ENCODE assay signal across 8 cellular contexts in genomic region chr22:17158176-17158567, GRCh38. TPM values are rescaled to one million over a fixed set of nuclear protein-coding genes. Genes with fewer than 3 reads are reported as not detected.
DNase-seq lines count a peak whose midpoint lies in the region; ATAC-seq, FAIRE-seq and TF ChIP-seq lines count a peak whose summit lies in the region.

No MANE protein-coding gene starts in this region.

- H3K27me3 ChIP-seq in ascending aorta (no peaks in the 10 kb centered on the region), HepG2 (ENCODE audit: control insufficient read depth in 1 of 2, insufficient read depth in 2 of 2, low read length in 2 of 2) (peaks cover 2 to 11% of the 10 kb centered on the region in 2 experiments; a peak in 2 of 5 replicates), testis (no peaks in the 10 kb centered on the region)

- TF ChIP-seq POLR2A in HepG2 (IDR thresholded peaks at IDR 0.05; ENCODE audit: insufficient read depth in 1 of 2, low read depth in 2 of 2, low read length in 2 of 2) (no peak), testis (IDR thresholded peaks at IDR 0.05) (no peak)

- FAIRE-seq in HepG2 (lab: Jason Lieb, UNC) = no peak

- POLR2A ChIA-PET in activated CD4-positive, alpha-beta T cell treated with anti-CD3 and anti-CD28 coated beads, Interleukin-2, amount 10 ng/mL, durations not matched to agents 7 days and 5 days (lab: Charles Lee) = no interaction called here
- POLR2A ChIA-PET in HepG2 (lab: Yijun Ruan, JAX) = no interaction called here

- BruUV-seq in HepG2 (replicated peaks; lab: Mats Ljungman, UMichigan) = no TSS peak

- in situ Hi-C loops in HepG2 (cut with HindIII; ENCODE audit: extremely low pct_ligation_motif_present, low pct_unique_long_range_greater_than_20kb) = no loop called here

- H3K27ac Mint-ChIP-seq in activated CD4-positive, alpha-beta T cell treated with anti-CD3 and anti-CD28 coated beads, Interleukin-2, amount 10 ng/mL, durations not matched to agents 7 days and 5 days = peak overlapping the region; percentile 84

- peak overlapping the region; percentile 53 for H3K4me2 ChIP-seq in HepG2 (ENCODE audit: low read depth, low read length)

- H3K9me3 ChIP-seq in ascending aorta (no peaks in the 10 kb centered on the region), HepG2 (ENCODE audit: low read length) (no peaks in the 10 kb centered on the region), testis (no peaks in the 10 kb centered on the region)

- H2AFZ ChIP-seq in HepG2 (ENCODE audit: low read length) = no peak overlapping the region

- H3K79me2 ChIP-seq in HepG2 (ENCODE audit: insufficient read depth, low read length) = no peaks in the 10 kb centered on the region

- H3K36me3 ChIP-seq in ascending aorta (no peaks in the 10 kb centered on the region), HepG2 (replicated peaks in 1 of 2; ENCODE audit: control insufficient read depth in 1 of 2, insufficient read depth in 2 of 2, low read length in 2 of 2) (no peaks in the 10 kb centered on the region), testis (ENCODE audit: low read depth, missing control alignments) (no peaks in the 10 kb centered on the region)

- no peak overlapping the region for H3K9ac ChIP-seq in HepG2 (ENCODE audit: insufficient read depth, low read depth, low read length)

- no peak for DNase-seq in activated CD4-positive, alpha-beta T cell treated with anti-CD3 and anti-CD28 coated beads, Interleukin-2, amount 10 ng/mL, durations not matched to agents 7 days and 5 days
- DNase-seq in activated CD4-positive, alpha-beta T cell treated with anti-CD3 and anti-CD28 coated beads, Interleukin-2, amount 50 U/mL, for 48 hours = no peak
- no peak for DNase-seq in ascending aorta (ENCODE audit: low spot score in 2 of 2)
- DNase-seq in HepG2 (ENCODE audit: low spot score) = no peak
- no peak for DNase-seq in testis
- DNase-seq in activated CD8-positive, alpha-beta memory T cell treated with anti-CD3 and anti-CD28 coated beads, Interleukin-2, amount 50 U/mL, for 4 hours = no peak
- no peak for DNase-seq in T-helper 9 cell

- H3K4me1 Mint-ChIP-seq in activated CD4-positive, alpha-beta T cell treated with anti-CD3 and anti-CD28 coated beads, Interleukin-2, amount 10 ng/mL, durations not matched to agents 7 days and 5 days = peaks cover 35% of the 10 kb centered on the region

- H3K36me3 Mint-ChIP-seq in activated CD4-positive, alpha-beta T cell treated with anti-CD3 and anti-CD28 coated beads, Interleukin-2, amount 10 ng/mL, durations not matched to agents 7 days and 5 days (ENCODE audit: low read depth) = peaks cover 9% of the 10 kb centered on the region

- H3K9me3 Mint-ChIP-seq in activated CD4-positive, alpha-beta T cell treated with anti-CD3 and anti-CD28 coated beads, Interleukin-2, amount 10 ng/mL, durations not matched to agents 7 days and 5 days = no peaks in the 10 kb centered on the region

- H3K4me1 ChIP-seq in ascending aorta = peaks cover 9 to 20% of the 10 kb centered on the region in 2 donors
- H3K4me1 ChIP-seq in HepG2 (ENCODE audit: insufficient read depth, low read length) = no peaks in the 10 kb centered on the region
- peaks cover 10% of the 10 kb centered on the region for H3K4me1 ChIP-seq in testis

- H3K4me3 Mint-ChIP-seq in activated CD4-positive, alpha-beta T cell treated with anti-CD3 and anti-CD28 coated beads, Interleukin-2, amount 10 ng/mL, durations not matched to agents 7 days and 5 days = peak overlapping the region; percentile 78

- no peaks in the 10 kb centered on the region for H4K20me1 ChIP-seq in HepG2 (ENCODE audit: insufficient read depth, low read length)

- ATAC-seq in HepG2 (no peak), GM18868 (IDR thresholded peaks at IDR 0.05; ENCODE audit: unreplicated experiment) (no peak)

- CTCF ChIA-PET in activated CD4-positive, alpha-beta T cell treated with anti-CD3 and anti-CD28 coated beads, Interleukin-2, amount 10 ng/mL, durations not matched to agents 7 days and 5 days (lab: Charles Lee) = interaction anchor here (1.0 to 4.7 kb wide), 5 partner anchors 8 to 16 kb away, joined by 3 to 44 read pairs (median 7); no protein-coding TSS in a partner anchor
- CTCF ChIA-PET in HepG2 (lab: Yijun Ruan, JAX; ENCODE audit: low intra/inter-chr PET ratio, low total read pairs) = no interaction called here

- TF ChIP-seq CTCF in ascending aorta (IDR thresholded peaks at IDR 0.05) (no peak), HepG2 (CRISPR knock-in tag; IDR thresholded peaks at IDR 0.05) (no peak), testis (IDR thresholded peaks at IDR 0.05) (no peak)

- H3K27ac ChIP-seq in ascending aorta = peak overlapping the region; percentile 90
- no peak overlapping the region for H3K27ac ChIP-seq in HepG2 (ENCODE audit: extremely low read length, insufficient read depth, low read length)
- peak overlapping the region; percentile 61 to 92 for H3K27ac ChIP-seq in testis

- intact Hi-C loops in ascending aorta (cut with DNase I) (loop anchor here (5.0 kb wide), 1 partner anchor 479 kb away; the partner anchor contains the start of gene BCL2L13), HepG2 (cut with micrococcal nuclease; ENCODE audit: unreplicated experiment) (no loop called here), testis (cut with DNase I; ENCODE audit: low total_unique reads) (no loop called here)

- H3K4me3 ChIP-seq in ascending aorta = peak overlapping the region; percentile 73 to 81
- H3K4me3 ChIP-seq in HepG2 (replicated peaks in 1 of 3; ENCODE audit: insufficient read depth in 1 of 3, low read depth in 2 of 3, low read length in 3 of 3) = peak overlapping the region in 1 of 3 experiments; percentile 58; a peak in 1 of 6 replicates
- peak overlapping the region; percentile 78 to 91 for H3K4me3 ChIP-seq in testis

- H3K27me3 Mint-ChIP-seq in activated CD4-positive, alpha-beta T cell treated with anti-CD3 and anti-CD28 coated beads, Interleukin-2, amount 10 ng/mL, durations not matched to agents 7 days and 5 days = no peaks in the 10 kb centered on the region

- WGBS in HepG2 (ENCODE audit: low lambda C conversion rate) = 54% methylated on average over 13 of the region's 17 CpGs
- WGBS in testis, 2 donors = 34 to 36% methylated on average over 17 of the region's 17 CpGs

- TF ChIP-seq EP300 in HepG2 (IDR thresholded peaks at IDR 0.05; ENCODE audit: low read depth in 2 of 2, low read length in 2 of 2) (no peak), HepG2 (CRISPR knock-in tag; IDR thresholded peaks at IDR 0.05; ENCODE audit: borderline replicate concordance) (no peak)

- TF ChIP-seq RAD21 in HepG2 (CRISPR knock-in tag; IDR thresholded peaks at IDR 0.05) = no peak

RNA-seq across cellular contexts. Expression of gene HDHD5, which starts 0.9 kb away (rescaled TPM):
- total RNA-seq in activated CD4-positive, alpha-beta T cell treated with anti-CD3 and anti-CD28 coated beads, Interleukin-2, amount 10 ng/mL, durations not matched to agents 7 days and 5 days = 10 to 100 TPM; 30.9 to 37.1 TPM
- total RNA-seq in ascending aorta = 55.8 TPM
- not detected in 2 replicates for total RNA-seq in HepG2 (2016; rRNA removed; fragmentation: Illumina TruSeq; extraction: Trizol)
- not detected in 2 replicates for total RNA-seq in HepG2 (2016; cell fraction: cytosol; rRNA removed; fragmentation: Illumina TruSeq; extraction: Trizol; ENCODE audit: low read depth)
- total RNA-seq in HepG2 (2016; cell fraction: insoluble cytoplasmic fraction; rRNA removed; fragmentation: Illumina TruSeq; extraction: Trizol) = not detected in 2 replicates
- not detected in 2 replicates for total RNA-seq in HepG2 (2016; cell fraction: membrane; rRNA removed; fragmentation: Illumina TruSeq; extraction: Trizol)
- not detected in 2 replicates for total RNA-seq in HepG2 (2016; cell fraction: nucleus; rRNA removed; fragmentation: Illumina TruSeq; extraction: Trizol)
- not detected in 2 replicates for polyA plus RNA-seq in HepG2 (2011; rRNA removed)
- not detected in 2 replicates for polyA plus RNA-seq in HepG2 (2011; cell fraction: cytosol; rRNA removed)
- not detected in 2 replicates for polyA plus RNA-seq in HepG2 (2011; cell fraction: nucleus; rRNA removed)
- polyA plus RNA-seq in HepG2 (2012) = not detected in 2 replicates
- not detected in 2 replicates for polyA plus RNA-seq in HepG2 (2016; cell fraction: cytosol; fragmentation: Illumina TruSeq; extraction: Trizol; ENCODE audit: low read depth)
- polyA plus RNA-seq in HepG2 (2016; cell fraction: insoluble cytoplasmic fraction; fragmentation: Illumina TruSeq; extraction: Trizol; ENCODE audit: low read depth) = not detected in 2 replicates
- polyA plus RNA-seq in HepG2 (2016; cell fraction: membrane; fragmentation: Illumina TruSeq; extraction: Trizol; ENCODE audit: low read depth) = not detected in 2 replicates
- polyA plus RNA-seq in HepG2 (2016; cell fraction: nucleus; fragmentation: Illumina TruSeq; extraction: Trizol; ENCODE audit: insufficient read depth, low read depth) = not detected in 2 replicates
- polyA minus RNA-seq in HepG2 (2011; rRNA and poly(A)+ RNA removed; ENCODE audit: low replicate concordance) = 0.34 and 36.3 TPM in 2 replicates
- 0.69 and 0.79 TPM in 2 replicates for polyA minus RNA-seq in HepG2 (2011; cell fraction: cytosol; rRNA and poly(A)+ RNA removed)
- polyA minus RNA-seq in HepG2 (2011; cell fraction: nucleus; rRNA and poly(A)+ RNA removed) = 0.52 TPM in 1 of 2 replicates, not detected in the other
- total RNA-seq in testis = 10 to 100 TPM; 41.5 to 46.3 TPM
- polyA plus RNA-seq in testis (ENCODE audit: insufficient read depth, low read depth, low replicate concordance) = 34.0 TPM

RNA-seq across cellular contexts. Expression of gene TMEM121B, which starts 37.0 kb away (rescaled TPM):
- under 1 TPM; 0.05 to 0.06 TPM for total RNA-seq in activated CD4-positive, alpha-beta T cell treated with anti-CD3 and anti-CD28 coated beads, Interleukin-2, amount 10 ng/mL, durations not matched to agents 7 days and 5 days
- 0.11 TPM for total RNA-seq in ascending aorta
- total RNA-seq in HepG2 (2016; rRNA removed; fragmentation: Illumina TruSeq; extraction: Trizol) = not detected in 2 replicates
- not detected in 2 replicates for total RNA-seq in HepG2 (2016; cell fraction: cytosol; rRNA removed; fragmentation: Illumina TruSeq; extraction: Trizol; ENCODE audit: low read depth)
- total RNA-seq in HepG2 (2016; cell fraction: insoluble cytoplasmic fraction; rRNA removed; fragmentation: Illumina TruSeq; extraction: Trizol) = not detected in 2 replicates
- total RNA-seq in HepG2 (2016; cell fraction: membrane; rRNA removed; fragmentation: Illumina TruSeq; extraction: Trizol) = not detected in 2 replicates
- not detected in 2 replicates for total RNA-seq in HepG2 (2016; cell fraction: nucleus; rRNA removed; fragmentation: Illumina TruSeq; extraction: Trizol)
- not detected in 2 replicates for polyA plus RNA-seq in HepG2 (2011; rRNA removed)
- 0.01 TPM in 1 of 2 replicates, not detected in the other for polyA plus RNA-seq in HepG2 (2011; cell fraction: cytosol; rRNA removed)
- polyA plus RNA-seq in HepG2 (2011; cell fraction: nucleus; rRNA removed) = not detected in 2 replicates
- polyA plus RNA-seq in HepG2 (2012) = not detected in 2 replicates
- not detected in 2 replicates for polyA plus RNA-seq in HepG2 (2016; cell fraction: cytosol; fragmentation: Illumina TruSeq; extraction: Trizol; ENCODE audit: low read depth)
- not detected in 2 replicates for polyA plus RNA-seq in HepG2 (2016; cell fraction: insoluble cytoplasmic fraction; fragmentation: Illumina TruSeq; extraction: Trizol; ENCODE audit: low read depth)
- polyA plus RNA-seq in HepG2 (2016; cell fraction: membrane; fragmentation: Illumina TruSeq; extraction: Trizol; ENCODE audit: low read depth) = not detected in 2 replicates
- polyA plus RNA-seq in HepG2 (2016; cell fraction: nucleus; fragmentation: Illumina TruSeq; extraction: Trizol; ENCODE audit: insufficient read depth, low read depth) = not detected in 2 replicates
- not detected in 2 replicates for polyA minus RNA-seq in HepG2 (2011; rRNA and poly(A)+ RNA removed; ENCODE audit: low replicate concordance)
- not detected in 2 replicates for polyA minus RNA-seq in HepG2 (2011; cell fraction: cytosol; rRNA and poly(A)+ RNA removed)
- not detected in 2 replicates for polyA minus RNA-seq in HepG2 (2011; cell fraction: nucleus; rRNA and poly(A)+ RNA removed)
- total RNA-seq in testis = 1 to 10 TPM; 2.9 to 3.3 TPM
- 2.2 TPM for polyA plus RNA-seq in testis (ENCODE audit: insufficient read depth, low read depth, low replicate concordance)

Comparison
In these comparisons a context has a peak if more than half of its experiments do, and no peak if none do; other contexts are left out.
1. RNA of gene HDHD5, which starts 0.9 kb away (total RNA-seq): 55.8 TPM in ascending aorta (single experiment), 41.5 to 46.3 TPM in testis and 30.9 to 37.1 TPM in activated CD4-positive, alpha-beta T cell treated with anti-CD3 and anti-CD28 coated beads, Interleukin-2, amount 10 ng/mL, durations not matched to agents 7 days and 5 days; not detected in HepG2; every median in the first group is over 10 times any median in the second.